In genomic region chr20:31833130-31833930, GRCh38 we compare ENCODE assay signal across 8 cellular contexts. TPM values are rescaled to one million over a fixed set of nuclear protein-coding genes. Genes with fewer than 3 reads are reported as not detected.
DNase-seq lines count a peak whose midpoint lies in the region; ATAC-seq and TF ChIP-seq lines count a peak whose summit lies in the region.

No MANE protein-coding gene starts in this region.

- intact Hi-C loops in right cardiac atrium (cut with DNase I), result no loop called here

- peaks cover 7% of the 10 kb centered on the region for H3K4me1 ChIP-seq in right cardiac atrium (ENCODE audit: control insufficient read depth, insufficient read depth, low read length)

- 56% methylated on average over 14 of the region's 14 CpGs for WGBS in right cardiac atrium

- CTCF ChIA-PET in AG04450 (lab: Charles Lee) (interaction anchor here (0.6 to 1.4 kb wide), 4 partner anchors 13 to 172 kb away, joined by 3 to 6 read pairs (median 3); no protein-coding TSS in a partner anchor), RWPE1 (lab: Yijun Ruan, JAX) (interaction anchor here (0.6 to 5.7 kb wide), 9 partner anchors 10 to 198 kb away, joined by 3 to 51 read pairs (median 4); partner anchors contain the start of gene FOXS1)

- DNase-seq in AG04450 (ENCODE audit: low read depth, low spot score) (no peak), RWPE1 (ENCODE audit: low spot score) (peak; percentile 74), right cardiac atrium (peak; percentile 65 to 91 (median 89)), occipital lobe (lab: John Stamatoyannopoulos, UW) (no peak)
- DNase-seq in activated naive CD4-positive, alpha-beta T cell (lab: John Stamatoyannopoulos, UW), result peak; percentile 21 to 49 (median 34)
- DNase-seq in stimulated activated CD4-positive, alpha-beta T cell treated with anti-CD3 and anti-CD28 coated beads, Interleukin-15, amount 100 ng/mL, for 24 hours, result peak; percentile 74

- POLR2A ChIA-PET in AG04450 (lab: Yijun Ruan, JAX) (interaction anchor here (0.6 kb wide), 2 partner anchors 16 to 192 kb away, joined by 3 to 6 read pairs; no protein-coding TSS in a partner anchor), RWPE1 (lab: Yijun Ruan, JAX; ENCODE audit: low non-redundant PET) (interaction anchor here (1.0 kb wide), 1 partner anchor 119 kb away, joined by 3 read pairs; no protein-coding TSS in a partner anchor)

- H3K27ac ChIP-seq in AG04450 (ENCODE audit: low read depth, low read length) (peak overlapping the region; percentile 11), RWPE1 (no peak overlapping the region), right cardiac atrium (ENCODE audit: low read length) (no peak overlapping the region)

- H3K4me3 ChIP-seq in AG04450 (ENCODE audit: low read depth, low read length) (no peak overlapping the region), right cardiac atrium (ENCODE audit: low read length) (no peak overlapping the region)

- peak; percentile 83 for TF ChIP-seq CTCF in AG04450 (IDR thresholded peaks at IDR 0.05; ENCODE audit: low read depth, low read length)
- peak; percentile 97 for TF ChIP-seq CTCF in GM12874 (IDR thresholded peaks at IDR 0.05; ENCODE audit: insufficient read depth, low read depth, low read length)
- TF ChIP-seq CTCF in RWPE1 (conservative IDR thresholded peaks at IDR 0.05; ENCODE audit: low read depth), result peak; percentile 88

- H3K27me3 ChIP-seq in AG04450 (ENCODE audit: control insufficient read depth, insufficient read depth, low read length) (peaks cover 3% of the 10 kb centered on the region), right cardiac atrium (ENCODE audit: control insufficient read depth, insufficient read depth) (no peaks in the 10 kb centered on the region)

- H3K9me3 ChIP-seq in AG04450 (ENCODE audit: control insufficient read depth, insufficient read depth, low read length), result no peaks in the 10 kb centered on the region; the same call in 1 of the 2 replicates
- H3K9me3 ChIP-seq in right cardiac atrium (ENCODE audit: control insufficient read depth, low read length), result no peaks in the 10 kb centered on the region

- peak; percentile 22 to 38 for ATAC-seq in right cardiac atrium
- ATAC-seq in HG03521 (IDR thresholded peaks at IDR 0.05; ENCODE audit: unreplicated experiment), result no peak

RNA-seq across cellular contexts. Expression of gene FOXS1, which starts 12.1 kb away (rescaled TPM):
- polyA plus RNA-seq in AG04450 (2011; rRNA removed) (not detected in 2 replicates), right cardiac atrium (3.0 TPM)
- not detected in 2 replicates for polyA minus RNA-seq in AG04450 (2011; rRNA and poly(A)+ RNA removed)
- total RNA-seq in right cardiac atrium (1 to 10 TPM; 2.0 to 4.3 (median 3.5) TPM), occipital lobe (0.78 TPM)

RNA-seq across cellular contexts. Expression of gene MYLK2, which starts 14.2 kb away (rescaled TPM):
- polyA plus RNA-seq in AG04450 (2011; rRNA removed), result not detected in 2 replicates
- polyA minus RNA-seq in AG04450 (2011; rRNA and poly(A)+ RNA removed), result 0.09 and 0.13 TPM in 2 replicates
- 1 to 10 TPM in 1 of 4 donors, under 1 TPM in 3; 0.51 to 2.0 (median 0.83) TPM for total RNA-seq in right cardiac atrium
- polyA plus RNA-seq in right cardiac atrium, result 0.54 TPM
- 0.78 TPM for total RNA-seq in occipital lobe

RNA-seq across cellular contexts. Expression of gene DUSP15, which starts 37.0 kb away (rescaled TPM):
- not detected in 2 replicates for polyA plus RNA-seq in AG04450 (2011; rRNA removed)
- polyA minus RNA-seq in AG04450 (2011; rRNA and poly(A)+ RNA removed), result not detected in 2 replicates
- total RNA-seq in right cardiac atrium, result 1 to 10 TPM; 6.6 to 8.3 (median 7.1) TPM
- polyA plus RNA-seq in right cardiac atrium, result 11.0 TPM
- 3.0 TPM for total RNA-seq in occipital lobe

RNA-seq across cellular contexts. Expression of gene TTLL9, which starts 37.1 kb away (rescaled TPM):
- not detected in 2 replicates for polyA plus RNA-seq in AG04450 (2011; rRNA removed)
- polyA minus RNA-seq in AG04450 (2011; rRNA and poly(A)+ RNA removed), result not detected in 2 replicates
- under 1 TPM in 2 of 4 donors, not detected in 2; 0.15 to 0.19 TPM for total RNA-seq in right cardiac atrium
- polyA plus RNA-seq in right cardiac atrium, result 0.14 TPM
- total RNA-seq in occipital lobe, result 1.7 TPM

Comparison
In these comparisons a context has a peak if more than half of its experiments do, and no peak if none do; other contexts are left out.
1. DNase-seq: peak in RWPE1 (single experiment), activated naive CD4-positive, alpha-beta T cell (4 of 4), right cardiac atrium (3 of 3) and stimulated activated CD4-positive, alpha-beta T cell treated with anti-CD3 and anti-CD28 coated beads, Interleukin-15, amount 100 ng/mL, for 24 hours (single experiment); none in AG04450 (single experiment) and occipital lobe (single experiment).
2. Peak in every context shown above with its lines, with median percentiles within 50 percentile points of each other: CTCF ChIP-seq.